In the genomic region with DNA sequence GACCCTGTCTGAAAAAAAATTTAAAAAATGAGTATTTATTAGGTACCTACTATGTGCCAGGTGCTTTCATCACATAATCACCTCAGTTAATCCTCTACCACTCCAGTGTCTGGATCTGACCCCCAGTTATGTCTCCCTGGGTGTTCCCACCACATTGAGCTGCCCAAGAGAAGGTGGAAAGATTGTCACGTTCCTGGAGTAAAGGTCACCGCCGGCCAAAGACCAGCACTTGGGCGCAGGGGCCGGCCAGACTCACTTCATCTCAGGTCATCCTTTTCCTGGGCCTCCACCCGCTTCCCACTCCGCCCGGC, we compare ENCODE assay signal across 8 cellular contexts. TPM values are rescaled to one million over a fixed set of nuclear protein-coding genes. Genes with fewer than 3 reads are reported as not detected.
DNase-seq lines count a peak whose midpoint lies in the region; ATAC-seq and TF ChIP-seq lines count a peak whose summit lies in the region.

No MANE protein-coding gene starts in this region.

- H3K4me3 ChIP-seq in AG09309 (ENCODE audit: control insufficient read depth, low read depth, low read length) (peak overlapping the region; percentile 88), Karpas-422 (ENCODE audit: low read length) (peak overlapping the region; percentile 94), ectodermal cell (ENCODE audit: insufficient read depth, low read depth, low read length) (peak overlapping the region; percentile 83)
- peak overlapping the region; percentile 100 for H3K4me3 ChIP-seq in naive thymus-derived CD4-positive, alpha-beta T cell (ENCODE audit: low read length)

- peak overlapping the region; percentile 86 to 98 (median 94) for H3K4me3 Mint-ChIP-seq in naive thymus-derived CD4-positive, alpha-beta T cell

- no peaks in the 10 kb centered on the region for H4K20me1 ChIP-seq in Karpas-422 (ENCODE audit: insufficient read depth, low read depth, low read length)

- H3K27me3 ChIP-seq in Karpas-422 (ENCODE audit: low read length) (no peaks in the 10 kb centered on the region), ectodermal cell (ENCODE audit: control insufficient read depth, insufficient read depth, low read length, poor library complexity, severe bottlenecking) (no peaks in the 10 kb centered on the region)
- no peaks in the 10 kb centered on the region for H3K27me3 ChIP-seq in naive thymus-derived CD4-positive, alpha-beta T cell (ENCODE audit: control insufficient read depth in 2 of 2, insufficient read depth in 2 of 2, low read length in 2 of 2)

- H3K9ac ChIP-seq in Karpas-422 (ENCODE audit: low read length) = peak overlapping the region; percentile 96

- peak overlapping the region; percentile 90 to 98 (median 95) for H3K27ac Mint-ChIP-seq in naive thymus-derived CD4-positive, alpha-beta T cell

- H2AFZ ChIP-seq in Karpas-422 (ENCODE audit: low read length) = no peak overlapping the region; the same call in 1 of the 2 replicates

- peak overlapping the region; percentile 91 for H3K4me2 ChIP-seq in Karpas-422 (ENCODE audit: low read depth, low read length, poor library complexity, severe bottlenecking)

- H3K36me3 Mint-ChIP-seq in naive thymus-derived CD4-positive, alpha-beta T cell = peaks cover 0 to 15% (median 9%) of the 10 kb centered on the region in 5 donors

- H3K4me1 ChIP-seq in Karpas-422 (ENCODE audit: low read length) (peaks cover 21% of the 10 kb centered on the region), ectodermal cell (ENCODE audit: control insufficient read depth, insufficient read depth, low read length) (peaks cover 11% of the 10 kb centered on the region)
- peaks cover 11 to 59% of the 10 kb centered on the region in 2 donors for H3K4me1 ChIP-seq in naive thymus-derived CD4-positive, alpha-beta T cell (ENCODE audit: control insufficient read depth in 2 of 2, insufficient read depth in 2 of 2, low read length in 2 of 2)

- H3K4me1 Mint-ChIP-seq in naive thymus-derived CD4-positive, alpha-beta T cell = peaks cover 39 to 73% (median 54%) of the 10 kb centered on the region in 7 donors

- CTCF ChIA-PET in naive thymus-derived CD4-positive, alpha-beta T cell (lab: Charles Lee) = interaction anchor here (1.2 to 1.5 kb wide), 3 partner anchors 12 to 347 kb away, joined by 3 to 4 read pairs (median 3); no protein-coding TSS in a partner anchor

- no peaks in the 10 kb centered on the region for H3K27me3 Mint-ChIP-seq in naive thymus-derived CD4-positive, alpha-beta T cell

- H3K36me3 ChIP-seq in Karpas-422 (ENCODE audit: insufficient read depth, low read length) = 0 out of 2 replicates have a peak, but pooled peaks cover 12% of the 10 kb centered on the region
- peaks cover 19% of the 10 kb centered on the region for H3K36me3 ChIP-seq in ectodermal cell (ENCODE audit: control insufficient read depth, insufficient read depth, low read length)
- H3K36me3 ChIP-seq in naive thymus-derived CD4-positive, alpha-beta T cell (ENCODE audit: control insufficient read depth in 2 of 3, insufficient read depth in 3 of 3, low read length in 3 of 3) = peaks cover 0 to 34% (median 4%) of the 10 kb centered on the region in 3 experiments

- H3K9me3 ChIP-seq in Karpas-422 (ENCODE audit: low read length) (no peaks in the 10 kb centered on the region), ectodermal cell (ENCODE audit: control insufficient read depth, low read length) (no peaks in the 10 kb centered on the region)
- no peaks in the 10 kb centered on the region for H3K9me3 ChIP-seq in naive thymus-derived CD4-positive, alpha-beta T cell (ENCODE audit: control insufficient read depth in 2 of 3, low read length in 3 of 3)

- H3K9me2 ChIP-seq in Karpas-422 (replicated peaks; ENCODE audit: insufficient read depth, low read length) = no peaks in the 10 kb centered on the region

- H3K79me2 ChIP-seq in Karpas-422 (ENCODE audit: low read length) = peaks cover 21% of the 10 kb centered on the region

- H3K27ac ChIP-seq in Karpas-422 (ENCODE audit: low read length) = peak overlapping the region; percentile 84; the same call in 1 of the 2 replicates
- peak overlapping the region; percentile 81 for H3K27ac ChIP-seq in ectodermal cell (ENCODE audit: insufficient read depth, low read depth, low read length, poor library complexity, severe bottlenecking)
- H3K27ac ChIP-seq in naive thymus-derived CD4-positive, alpha-beta T cell (ENCODE audit: low read depth, low read length) = peak overlapping the region; percentile 95

- WGBS in ectodermal cell, 2 experiments = 8 to 9% methylated on average over 8 of the region's 8 CpGs

- POLR2A ChIA-PET in naive thymus-derived CD4-positive, alpha-beta T cell (lab: Charles Lee) = interaction anchor here (0.8 to 8.4 kb wide), 22 partner anchors 9 to 456 kb away, joined by 3 to 90 read pairs (median 4); a partner anchor contains a TSS

- DNase-seq in AG09309 (ENCODE audit: low read depth) (no peak), Karpas-422 (no peak), iPS-NIHi7 (ENCODE audit: extremely low spot score) (no peak), GDM1 (lab: John Stamatoyannopoulos, UW) (no peak), medulla oblongata (ENCODE audit: extremely low spot score) (no peak), DMS153 (lab: John Stamatoyannopoulos, UW) (no peak)
- DNase-seq in naive thymus-derived CD4-positive, alpha-beta T cell = no peak

- ATAC-seq in naive thymus-derived CD4-positive, alpha-beta T cell = no peak

- TF ChIP-seq CTCF in AG09309 (IDR thresholded peaks at IDR 0.05; ENCODE audit: control insufficient read depth, insufficient read depth, low read depth, low read length, missing control alignments) = no peak

- intact Hi-C loops in naive thymus-derived CD4-positive, alpha-beta T cell (cut with micrococcal nuclease) = loop anchor here (5.0 to 10.0 kb wide), 3 partner anchors 201 to 1489 kb away; a partner anchor contains a TSS

- H3K9me3 Mint-ChIP-seq in naive thymus-derived CD4-positive, alpha-beta T cell = no peaks in the 10 kb centered on the region

RNA-seq across cellular contexts. Expression of a gene that starts 0.7 kb away (rescaled TPM):
- total RNA-seq in Karpas-422 (2014; rRNA removed; shearing (Covaris generic); ENCODE audit: low replicate concordance) = 57.0 and 75.8 TPM in 2 replicates
- 57.7 TPM for polyA plus RNA-seq in ectodermal cell (2013, experiment 1 of 4)
- 51.6 TPM for polyA plus RNA-seq in ectodermal cell (2013, experiment 2 of 4)
- 44.4 TPM for polyA plus RNA-seq in ectodermal cell (2013, experiment 3 of 4)
- 44.4 TPM for polyA plus RNA-seq in ectodermal cell (2013, experiment 4 of 4)
- 100 to 1,000 TPM in 3 of 5 experiments, 10 to 100 TPM in 2; 46.4 to 137 (median 109) TPM for total RNA-seq in naive thymus-derived CD4-positive, alpha-beta T cell
- polyA plus RNA-seq in naive thymus-derived CD4-positive, alpha-beta T cell = 100 to 1,000 TPM; 112 to 148 TPM

RNA-seq across cellular contexts. Expression of a gene that starts 17.7 kb away (rescaled TPM):
- not detected in 2 replicates for total RNA-seq in Karpas-422 (2014; rRNA removed; shearing (Covaris generic); ENCODE audit: low replicate concordance)
- 0.31 TPM for polyA plus RNA-seq in ectodermal cell (2013, experiment 1 of 4)
- polyA plus RNA-seq in ectodermal cell (2013, experiment 2 of 4) = 0.28 TPM
- polyA plus RNA-seq in ectodermal cell (2013, experiment 3 of 4) = not detected
- polyA plus RNA-seq in ectodermal cell (2013, experiment 4 of 4) = 0.20 TPM
- not detected for total RNA-seq in naive thymus-derived CD4-positive, alpha-beta T cell
- under 1 TPM in 1 of 2 donors, not detected in 1; 0.45 TPM for polyA plus RNA-seq in naive thymus-derived CD4-positive, alpha-beta T cell

RNA-seq across cellular contexts. Expression of a gene that starts 34.4 kb away (rescaled TPM):
- 0.40 TPM in 1 of 2 replicates, not detected in the other for total RNA-seq in Karpas-422 (2014; rRNA removed; shearing (Covaris generic); ENCODE audit: low replicate concordance)
- polyA plus RNA-seq in ectodermal cell (2013, experiment 1 of 4) = 0.41 TPM
- polyA plus RNA-seq in ectodermal cell (2013, experiment 2 of 4) = 0.46 TPM
- polyA plus RNA-seq in ectodermal cell (2013, experiment 3 of 4) = not detected
- 0.36 TPM for polyA plus RNA-seq in ectodermal cell (2013, experiment 4 of 4)
- total RNA-seq in naive thymus-derived CD4-positive, alpha-beta T cell = under 1 TPM in 2 of 5 experiments, not detected in 3; 0.84 to 0.85 TPM
- polyA plus RNA-seq in naive thymus-derived CD4-positive, alpha-beta T cell = not detected

RNA-seq across cellular contexts. Expression of a gene that starts 41.2 kb away (rescaled TPM):
- total RNA-seq in Karpas-422 (2014; rRNA removed; shearing (Covaris generic); ENCODE audit: low replicate concordance) = 4.1 and 4.8 TPM in 2 replicates
- 16.1 TPM for polyA plus RNA-seq in ectodermal cell (2013, experiment 1 of 4)
- polyA plus RNA-seq in ectodermal cell (2013, experiment 2 of 4) = 16.6 TPM
- polyA plus RNA-seq in ectodermal cell (2013, experiment 3 of 4) = 12.3 TPM
- 16.3 TPM for polyA plus RNA-seq in ectodermal cell (2013, experiment 4 of 4)
- 100 to 1,000 TPM; 189 to 611 (median 383) TPM for total RNA-seq in naive thymus-derived CD4-positive, alpha-beta T cell
- 10 to 100 TPM; 55.0 to 85.3 TPM for polyA plus RNA-seq in naive thymus-derived CD4-positive, alpha-beta T cell
